15 cellular contexts compared by ENCODE assay signal in the genomic region with DNA sequence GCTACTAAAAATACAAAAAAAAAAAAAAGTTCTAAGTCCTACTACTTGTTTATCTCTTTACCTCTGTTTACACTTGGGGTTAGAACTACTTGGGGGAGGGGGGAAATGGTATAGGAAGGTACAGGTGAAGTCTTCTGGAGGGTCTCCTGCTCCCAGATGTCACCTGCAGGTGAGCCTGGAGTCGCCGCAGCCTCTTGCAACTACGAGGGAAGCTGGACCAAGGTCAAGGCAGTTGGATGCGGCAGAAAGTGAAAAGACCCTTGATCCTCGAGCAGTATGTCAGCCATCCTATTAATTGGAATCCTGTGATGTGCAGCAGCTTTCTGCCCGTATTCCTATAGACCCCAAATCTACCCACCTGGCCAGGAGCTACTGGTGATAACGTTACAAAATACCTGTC. TPM values are rescaled to one million over a fixed set of nuclear protein-coding genes. Genes with fewer than 3 reads are reported as not detected.
DNase-seq lines count a peak whose midpoint lies in the region; ATAC-seq, FAIRE-seq and TF ChIP-seq lines count a peak whose summit lies in the region.
"Had no signal": no experiment of that assay in that cellular context is flagged by ENCODE, and none has a peak within 500 bp of the region (broad histone marks: within the 10 kb centered on the region; RNA-seq: fewer than 3 reads in every experiment).

No MANE protein-coding gene starts in this region.

- 96% methylated on average over 7 of the region's 7 CpGs for WGBS in HepG2 (ENCODE audit: low lambda C conversion rate)
- WGBS in right lobe of liver (ENCODE audit: insufficient coverage, low coverage, low lambda C conversion rate, missing lambda C conversion rate): 100% methylated on average over 2 of the region's 7 CpGs
- WGBS in esophagus, 2 donors: 92 to 94% methylated on average over 7 of the region's 7 CpGs

- peak overlapping the region; percentile 30 to 36 for H3K4me3 Mint-ChIP-seq in stimulated activated naive B cell treated with anti-CD40 and anti-IgM and Interleukin-4, amounts not matched to agents 10 μg/mL and 1 μg/mL and 100 μg/mL, for 72 hours

- peaks cover 58 to 77% of the 10 kb centered on the region in 2 donors for H3K4me1 Mint-ChIP-seq in stimulated activated naive B cell treated with anti-CD40 and anti-IgM and Interleukin-4, amounts not matched to agents 10 μg/mL and 1 μg/mL and 100 μg/mL, for 72 hours

- CTCF ChIA-PET in HepG2 (lab: Yijun Ruan, JAX; ENCODE audit: low intra/inter-chr PET ratio, low total read pairs): no interaction called here

- TF ChIP-seq RAD21 in HepG2 (CRISPR knock-in tag; IDR thresholded peaks at IDR 0.05): no peak

- no peak for TF ChIP-seq EP300 in HepG2 (IDR thresholded peaks at IDR 0.05; ENCODE audit: low read depth in 2 of 2, low read length in 2 of 2)
- TF ChIP-seq EP300 in HepG2 (CRISPR knock-in tag; IDR thresholded peaks at IDR 0.05; ENCODE audit: borderline replicate concordance): no peak

- H2AFZ ChIP-seq in HepG2 (ENCODE audit: low read length): no peak overlapping the region

- peak overlapping the region; percentile 88 for H3K27ac Mint-ChIP-seq in stimulated activated naive B cell treated with anti-CD40 and anti-IgM and Interleukin-4, amounts not matched to agents 10 μg/mL and 1 μg/mL and 100 μg/mL, for 72 hours

- DNase-seq in HepG2 (ENCODE audit: low spot score): no peak
- DNase-seq in right lobe of liver: no peak
- DNase-seq in Peyer's patch: peak in 1 of 3 donors; percentile 37
- no peak for DNase-seq in stimulated activated naive B cell treated with anti-CD40 and anti-IgM and Interleukin-4, amounts not matched to agents 10 μg/mL and 1 μg/mL and 100 μg/mL, for 72 hours
- DNase-seq in stimulated activated CD4-positive, alpha-beta T cell treated with anti-CD3 and anti-CD28 coated beads, Interleukin-12 subunit alpha, Interleukin-12 subunit beta, amount 100 ng/mL, for 4 hours: no peak
- DNase-seq in NCI-H187 treated with DMSO at 0.1 percent for 48 hours (lab: John Stamatoyannopoulos, UW): no peak
- DNase-seq: activated naive CD4-positive, alpha-beta T cell; DND-41; NCI-H1694 treated with DMSO at 0.1 percent for 48 hours; NCI-H510A had no signal

- no peaks in the 10 kb centered on the region for H3K9me3 Mint-ChIP-seq in stimulated activated naive B cell treated with anti-CD40 and anti-IgM and Interleukin-4, amounts not matched to agents 10 μg/mL and 1 μg/mL and 100 μg/mL, for 72 hours

- TF ChIP-seq POLR2A in HepG2 (IDR thresholded peaks at IDR 0.05; ENCODE audit: insufficient read depth in 1 of 2, low read depth in 2 of 2, low read length in 2 of 2): no peak
- TF ChIP-seq POLR2A in right lobe of liver (IDR thresholded peaks at IDR 0.05): no peak
- no peak for TF ChIP-seq POLR2A in Peyer's patch (IDR thresholded peaks at IDR 0.05)

- peaks cover 21 to 40% of the 10 kb centered on the region in 2 donors for H3K36me3 Mint-ChIP-seq in stimulated activated naive B cell treated with anti-CD40 and anti-IgM and Interleukin-4, amounts not matched to agents 10 μg/mL and 1 μg/mL and 100 μg/mL, for 72 hours

- no peaks in the 10 kb centered on the region for H3K27me3 Mint-ChIP-seq in stimulated activated naive B cell treated with anti-CD40 and anti-IgM and Interleukin-4, amounts not matched to agents 10 μg/mL and 1 μg/mL and 100 μg/mL, for 72 hours

- no peak overlapping the region for H3K27ac ChIP-seq in HepG2 (ENCODE audit: extremely low read length, insufficient read depth, low read length)
- no peak overlapping the region for H3K27ac ChIP-seq in right lobe of liver
- H3K27ac ChIP-seq in Peyer's patch: peak overlapping the region in 3 of 4 donors; percentile 29 to 90 (median 87)
- H3K27ac ChIP-seq in esophagus (ENCODE audit: low read depth in 2 of 2, low read length in 1 of 2): peak overlapping the region; percentile 36 to 54

- POLR2A ChIA-PET in HepG2 (lab: Yijun Ruan, JAX): interaction anchor here (2.2 kb wide), 1 partner anchor 33 kb away, joined by 11 read pairs; the partner anchor contains the start of gene HAPSTR1

- peaks cover 4% of the 10 kb centered on the region for H3K79me2 ChIP-seq in HepG2 (ENCODE audit: insufficient read depth, low read length)

- no peak overlapping the region for H3K4me3 ChIP-seq in HepG2 (replicated peaks in 1 of 3; ENCODE audit: insufficient read depth in 1 of 3, low read depth in 2 of 3, low read length in 3 of 3)
- H3K4me3 ChIP-seq in right lobe of liver: no peak overlapping the region
- no peak overlapping the region for H3K4me3 ChIP-seq in Peyer's patch
- no peak overlapping the region for H3K4me3 ChIP-seq in esophagus (ENCODE audit: low read depth in 1 of 2, low read length in 2 of 2)
- H3K4me3 ChIP-seq: breast epithelium had no signal

- H3K27me3 ChIP-seq in HepG2 (ENCODE audit: control insufficient read depth in 1 of 2, insufficient read depth in 2 of 2, low read length in 2 of 2) (no peaks in the 10 kb centered on the region), right lobe of liver (no peaks in the 10 kb centered on the region), Peyer's patch (no peaks in the 10 kb centered on the region), esophagus (ENCODE audit: control insufficient read depth in 1 of 2, insufficient read depth in 2 of 2, low read length in 2 of 2) (no peaks in the 10 kb centered on the region)
- H3K27me3 ChIP-seq: breast epithelium had no signal

- no peak overlapping the region for H3K9ac ChIP-seq in HepG2 (ENCODE audit: insufficient read depth, low read depth, low read length)

- intact Hi-C loops in HepG2 (cut with micrococcal nuclease; ENCODE audit: unreplicated experiment) (no loop called here), right lobe of liver (cut with DNase I) (no loop called here)

- in situ Hi-C loops in HepG2 (cut with HindIII; ENCODE audit: extremely low pct_ligation_motif_present, low pct_unique_long_range_greater_than_20kb): no loop called here

- BruUV-seq in HepG2 (replicated peaks; lab: Mats Ljungman, UMichigan): TSS peak; percentile 15

- H4K20me1 ChIP-seq in HepG2 (ENCODE audit: insufficient read depth, low read length): no peaks in the 10 kb centered on the region

- H3K9me3 ChIP-seq in HepG2 (ENCODE audit: low read length): no peaks in the 10 kb centered on the region
- H3K9me3 ChIP-seq in right lobe of liver: no peaks in the 10 kb centered on the region
- H3K9me3 ChIP-seq in Peyer's patch: no peaks in the 10 kb centered on the region
- no peaks in the 10 kb centered on the region for H3K9me3 ChIP-seq in esophagus (ENCODE audit: control insufficient read depth in 2 of 2, insufficient read depth in 1 of 2, low read depth in 1 of 2, low read length in 1 of 2)
- H3K9me3 ChIP-seq: breast epithelium had no signal

- TF ChIP-seq CTCF in HepG2 (CRISPR knock-in tag; IDR thresholded peaks at IDR 0.05) (no peak), right lobe of liver (IDR thresholded peaks at IDR 0.05) (no peak), Peyer's patch (IDR thresholded peaks at IDR 0.05) (no peak)

- H3K36me3 ChIP-seq in HepG2 (replicated peaks in 1 of 2; ENCODE audit: control insufficient read depth in 1 of 2, insufficient read depth in 2 of 2, low read length in 2 of 2) (peaks cover 5 to 19% of the 10 kb centered on the region in 2 experiments; a peak in 4 of 5 replicates), right lobe of liver (peaks cover 0 to 9% (median 0%) of the 10 kb centered on the region in 4 donors), Peyer's patch (no peaks in the 10 kb centered on the region), esophagus (ENCODE audit: control insufficient read depth in 2 of 2, insufficient read depth in 2 of 2, low read length in 1 of 2) (peaks cover 0 to 5% of the 10 kb centered on the region in 2 donors)
- H3K36me3 ChIP-seq: breast epithelium had no signal

- ATAC-seq in HepG2: no peak
- no peak for ATAC-seq in right lobe of liver
- ATAC-seq in stimulated activated naive B cell treated with anti-CD40 and anti-IgM and Interleukin-4, amounts not matched to agents 10 μg/mL and 1 μg/mL and 100 μg/mL, for 72 hours (replicated peaks): no peak
- no peak for ATAC-seq in HG02970 (IDR thresholded peaks at IDR 0.05; ENCODE audit: low FRiP score, unreplicated experiment)

- FAIRE-seq in HepG2 (lab: Jason Lieb, UNC): no peak
- FAIRE-seq: H54, TTC549 had no signal

- H3K4me2 ChIP-seq in HepG2 (ENCODE audit: low read depth, low read length): no peak overlapping the region

- H3K4me1 ChIP-seq in HepG2 (ENCODE audit: insufficient read depth, low read length): peaks cover 26% of the 10 kb centered on the region
- peaks cover 0 to 2% (median 0%) of the 10 kb centered on the region in 4 donors for H3K4me1 ChIP-seq in right lobe of liver
- peaks cover 0 to 67% (median 9%) of the 10 kb centered on the region in 4 donors for H3K4me1 ChIP-seq in Peyer's patch
- peaks cover 12 to 35% of the 10 kb centered on the region in 2 donors for H3K4me1 ChIP-seq in esophagus (ENCODE audit: control insufficient read depth in 2 of 2, insufficient read depth in 2 of 2, low read length in 1 of 2)

TF ChIP-seq in HepG2, 621 proteins besides CTCF, POLR2A, EP300 and RAD21 (continues in another document):
- TF ChIP-seq ASH2L (IDR thresholded peaks at IDR 0.05; ENCODE audit: insufficient read length, low read depth, low read length) (no peak), ZNF557 (CRISPR knock-in tag; IDR thresholded peaks at IDR 0.05) (no peak)

RNA-seq across cellular contexts. Expression of gene HAPSTR1, which starts 33.0 kb away (rescaled TPM):
- total RNA-seq in HepG2 (2016; rRNA removed; fragmentation: Illumina TruSeq; extraction: Trizol): 83.2 and 98.4 TPM in 2 replicates
- 7.8 and 8.2 TPM in 2 replicates for total RNA-seq in HepG2 (2016; cell fraction: cytosol; rRNA removed; fragmentation: Illumina TruSeq; extraction: Trizol; ENCODE audit: low read depth)
- total RNA-seq in HepG2 (2016; cell fraction: insoluble cytoplasmic fraction; rRNA removed; fragmentation: Illumina TruSeq; extraction: Trizol): 84.4 and 87.6 TPM in 2 replicates
- total RNA-seq in HepG2 (2016; cell fraction: membrane; rRNA removed; fragmentation: Illumina TruSeq; extraction: Trizol): 37.9 and 42.3 TPM in 2 replicates
- 61.0 and 71.2 TPM in 2 replicates for total RNA-seq in HepG2 (2016; cell fraction: nucleus; rRNA removed; fragmentation: Illumina TruSeq; extraction: Trizol)
- polyA plus RNA-seq in HepG2 (2011; rRNA removed): 23.6 and 25.2 TPM in 2 replicates
- polyA plus RNA-seq in HepG2 (2011; cell fraction: cytosol; rRNA removed): 10.9 and 17.5 TPM in 2 replicates
- 18.7 and 24.1 TPM in 2 replicates for polyA plus RNA-seq in HepG2 (2011; cell fraction: nucleus; rRNA removed)
- polyA plus RNA-seq in HepG2 (2012): 23.7 and 25.0 TPM in 2 replicates
- 2.8 and 3.6 TPM in 2 replicates for polyA plus RNA-seq in HepG2 (2016; cell fraction: cytosol; fragmentation: Illumina TruSeq; extraction: Trizol; ENCODE audit: low read depth)
- polyA plus RNA-seq in HepG2 (2016; cell fraction: insoluble cytoplasmic fraction; fragmentation: Illumina TruSeq; extraction: Trizol; ENCODE audit: low read depth): 37.1 and 37.6 TPM in 2 replicates
- 13.0 and 13.5 TPM in 2 replicates for polyA plus RNA-seq in HepG2 (2016; cell fraction: membrane; fragmentation: Illumina TruSeq; extraction: Trizol; ENCODE audit: low read depth)
- polyA plus RNA-seq in HepG2 (2016; cell fraction: nucleus; fragmentation: Illumina TruSeq; extraction: Trizol; ENCODE audit: insufficient read depth, low read depth): 44.6 and 47.8 TPM in 2 replicates
- 32.6 and 37.5 TPM in 2 replicates for polyA minus RNA-seq in HepG2 (2011; rRNA and poly(A)+ RNA removed; ENCODE audit: low replicate concordance)
- polyA minus RNA-seq in HepG2 (2011; cell fraction: cytosol; rRNA and poly(A)+ RNA removed): 34.0 and 41.8 TPM in 2 replicates
- polyA minus RNA-seq in HepG2 (2011; cell fraction: nucleus; rRNA and poly(A)+ RNA removed): 81.2 and 89.8 TPM in 2 replicates
- total RNA-seq in right lobe of liver: 10 to 100 TPM; 23.6 to 34.8 (median 28.3) TPM
- total RNA-seq in Peyer's patch: 10 to 100 TPM; 38.0 to 56.2 (median 53.5) TPM
- 10 to 100 TPM; 11.4 to 14.2 TPM for polyA plus RNA-seq in esophagus

Comparison
In these comparisons a context has a peak if more than half of its experiments do, and no peak if none do; other contexts are left out.
1. H3K27ac ChIP-seq: peak in Peyer's patch (3 of 4) and esophagus (2 of 2); none in HepG2 (single experiment) and right lobe of liver (0 of 3).